9 cellular contexts compared by ENCODE assay signal in genomic region chr20:34415079-34415478, GRCh38. TPM values are rescaled to one million over a fixed set of nuclear protein-coding genes. Genes with fewer than 3 reads are reported as not detected.
A peak's percentile ranks its signal among the peaks of the same experiment; 100 is the strongest.
DNase-seq lines count a peak whose midpoint lies in the region; FAIRE-seq and TF ChIP-seq lines count a peak whose summit lies in the region.
"Had no signal": no experiment of that assay in that cellular context is flagged by ENCODE, and none has a peak within 500 bp of the region (broad histone marks: within the 10 kb centered on the region; RNA-seq: fewer than 3 reads in every experiment).

No MANE protein-coding gene starts in this region.

- TF ChIP-seq POLR2A in stomach (IDR thresholded peaks at IDR 0.05): no peak
- TF ChIP-seq POLR2A in vagina (IDR thresholded peaks at IDR 0.05): no peak

- H3K4me1 ChIP-seq in left ventricle myocardium inferior: peaks cover 26% of the 10 kb centered on the region
- H3K4me1 ChIP-seq in KMS-11 (ENCODE audit: low read depth, poor library complexity, severe bottlenecking): peaks cover 99% of the 10 kb centered on the region
- H3K4me1 ChIP-seq in stomach: peaks cover 0 to 28% (median 8%) of the 10 kb centered on the region in 4 donors
- no peaks in the 10 kb centered on the region for H3K4me1 ChIP-seq in vagina

- H3K9ac ChIP-seq in KMS-11: peak overlapping the region; percentile 29; the same call in 1 of the 2 replicates

- H3K4me2 ChIP-seq in KMS-11: peak overlapping the region; percentile 68

- FAIRE-seq in bronchial epithelial cell (lab: Jason Lieb, UNC): no peak

- WGBS in stomach, 5 donors: 86 to 91% (median 89%) methylated on average over 3 of the region's 3 CpGs

- H3K27me3 ChIP-seq in left ventricle myocardium inferior (ENCODE audit: low read depth) (no peaks in the 10 kb centered on the region), KMS-11 (ENCODE audit: insufficient read depth, low read depth) (no peaks in the 10 kb centered on the region), bronchial epithelial cell (ENCODE audit: control insufficient read depth, insufficient read depth, low read length) (no peaks in the 10 kb centered on the region), stomach (no peaks in the 10 kb centered on the region), vagina (no peaks in the 10 kb centered on the region)

- no peak for TF ChIP-seq EP300 in stomach (IDR thresholded peaks at IDR 0.05)

- H3K36me3 ChIP-seq in left ventricle myocardium inferior: peaks cover 71% of the 10 kb centered on the region
- peaks cover 3% of the 10 kb centered on the region; the same call in 1 of the 2 replicates for H3K36me3 ChIP-seq in KMS-11 (ENCODE audit: insufficient read depth)
- H3K36me3 ChIP-seq in bronchial epithelial cell (ENCODE audit: control insufficient read depth, insufficient read depth, low read length): peaks cover 4% of the 10 kb centered on the region
- peaks cover 25 to 89% (median 88%) of the 10 kb centered on the region in 4 donors for H3K36me3 ChIP-seq in stomach
- H3K36me3 ChIP-seq in vagina: peaks cover 0 to 18% of the 10 kb centered on the region in 2 donors

- no peak for TF ChIP-seq CTCF in left ventricle myocardium inferior (IDR thresholded peaks at IDR 0.05; ENCODE audit: borderline replicate concordance)
- TF ChIP-seq CTCF in KMS-11 (conservative IDR thresholded peaks at IDR 0.05; ENCODE audit: low read depth, low read length): no peak
- no peak for TF ChIP-seq CTCF in bronchial epithelial cell (IDR thresholded peaks at IDR 0.05; ENCODE audit: insufficient read depth, low read length, severe bottlenecking)
- TF ChIP-seq CTCF in stomach (IDR thresholded peaks at IDR 0.05): no peak
- no peak for TF ChIP-seq CTCF in vagina (IDR thresholded peaks at IDR 0.05)

- intact Hi-C loops in left ventricle myocardium inferior (cut with micrococcal nuclease): no loop called here
- intact Hi-C loops in cardiac septum (cut with DNase I): no loop called here
- intact Hi-C loops in stomach (cut with DNase I; ENCODE audit: low total_unique reads): no loop called here
- intact Hi-C loops in vagina (cut with DNase I): no loop called here

- H3K4me3 ChIP-seq in left ventricle myocardium inferior (no peak overlapping the region), KMS-11 (IDR thresholded peaks at IDR 0.05; ENCODE audit: insufficient read depth, low read depth, low read length) (no peak overlapping the region), bronchial epithelial cell (ENCODE audit: low read depth, low read length) (no peak overlapping the region), stomach (no peak overlapping the region), vagina (no peak overlapping the region)

- peaks cover 44% of the 10 kb centered on the region for H3K79me2 ChIP-seq in KMS-11 (ENCODE audit: insufficient read depth, low read depth)

- H3K9me3 ChIP-seq in left ventricle myocardium inferior (replicated peaks) (no peaks in the 10 kb centered on the region), stomach (no peaks in the 10 kb centered on the region), vagina (no peaks in the 10 kb centered on the region)

- no peak for DNase-seq in left ventricle myocardium inferior
- DNase-seq in cardiac septum (ENCODE audit: low spot score): no peak
- peak; percentile 37 for DNase-seq in bronchial epithelial cell (ENCODE audit: low read depth)
- no peak for DNase-seq in stomach
- no peak for DNase-seq in NCI-H774 (lab: John Stamatoyannopoulos, UW)
- DNase-seq in vagina (ENCODE audit: extremely low spot score in 2 of 2): no peak
- no peak for DNase-seq in NCI-H1105 treated with DMSO at 0.1 percent for 48 hours (lab: John Stamatoyannopoulos, UW)
- DNase-seq: erythroblast had no signal

- H2AFZ ChIP-seq in KMS-11 (ENCODE audit: low read depth): no peak overlapping the region

- H3K27ac ChIP-seq in left ventricle myocardium inferior (replicated peaks) (peak overlapping the region; percentile 41), KMS-11 (peak overlapping the region; percentile 89), stomach (peak overlapping the region in 3 of 5 donors; percentile 24 to 60 (median 54)), vagina (no peak overlapping the region)

- no peaks in the 10 kb centered on the region for H4K20me1 ChIP-seq in KMS-11 (ENCODE audit: insufficient read depth)

RNA-seq across cellular contexts. Expression of gene ITCH, which starts 52.0 kb away (rescaled TPM):
- total RNA-seq in left ventricle myocardium inferior: 40.1 TPM
- 36.4 TPM for total RNA-seq in cardiac septum
- total RNA-seq in bronchial epithelial cell: 83.7 and 93.2 TPM in 2 replicates
- 100 to 1,000 TPM in 1 of 5 donors, 10 to 100 TPM in 4; 25.8 to 138 (median 56.2) TPM for total RNA-seq in stomach
- polyA plus RNA-seq in stomach: 10 to 100 TPM in 2 of 3 donors, 1 to 10 TPM in 1; 7.2 to 17.0 (median 10.8) TPM
- total RNA-seq in vagina: 30.9 TPM
